Comparison of ENCODE assay signal across 8 cellular contexts in genomic region chr1:156053770-156054499, GRCh38. TPM values are rescaled to one million over a fixed set of nuclear protein-coding genes. Genes with fewer than 3 reads are reported as not detected.
DNase-seq lines count a peak whose midpoint lies in the region; TF ChIP-seq lines count a peak whose summit lies in the region.

UBQLN4 (minus strand) TSS chr1:156053798; CDS start chr1:156053701, 97 bp downstream.

- H3K36me3 ChIP-seq in NT2/D1 (ENCODE audit: insufficient read depth, insufficient read length, low read length) = peaks cover 64% of the 10 kb centered on the region

- H3K4me1 Mint-ChIP-seq in endothelial cell (ENCODE audit: unreplicated experiment) = peaks cover 31% of the 10 kb centered on the region

- H3K4me1 ChIP-seq in NT2/D1 (ENCODE audit: insufficient read depth, insufficient read length) = peaks cover 10% of the 10 kb centered on the region

- peak within 1 kb of the TSS; percentile 95 for H3K27ac Mint-ChIP-seq in endothelial cell (ENCODE audit: unreplicated experiment)

- DNase-seq in AML-193 (lab: John Stamatoyannopoulos, UW) (peak; percentile 63 to 66), HPDE6-E6E7 (ENCODE audit: extremely low spot score) (peak; percentile 71), NT2/D1 (ENCODE audit: low read depth, low spot score) (peak; percentile 92), endothelial cell (ENCODE audit: low spot score) (peak; percentile 91), middle frontal gyrus (ENCODE audit: extremely low spot score, low spot score) (peak; percentile 69)
- peak; percentile 61 for DNase-seq in activated CD8-positive, alpha-beta memory T cell treated with anti-CD3 and anti-CD28 coated beads, Interleukin-2, amount 50 U/mL, for 24 hours (ENCODE audit: extremely low read depth)
- peak; percentile 70 to 82 for DNase-seq in stimulated activated CD8-positive, alpha-beta memory T cell treated with anti-CD3 and anti-CD28 coated beads, Interleukin-2, amount 100 ng/mL, for 48 hours (ENCODE audit: low read depth in 2 of 2)

- H3K27me3 ChIP-seq in NT2/D1 (ENCODE audit: insufficient read depth, insufficient read length) = no peaks in the 10 kb centered on the region

- H3K9me3 Mint-ChIP-seq in endothelial cell (ENCODE audit: unreplicated experiment) = no peaks in the 10 kb centered on the region

- TF ChIP-seq POLR2A in GM19099 (IDR thresholded peaks at IDR 0.05; ENCODE audit: extremely low read depth, insufficient read length, low read depth) = peak; percentile 5

- H3K9ac ChIP-seq in NT2/D1 (ENCODE audit: insufficient read length, low read depth) = peak within 1 kb of the TSS; percentile 98

- H3K36me3 Mint-ChIP-seq in endothelial cell (ENCODE audit: low read depth, unreplicated experiment) = peaks cover 22% of the 10 kb centered on the region

- peaks cover 16% of the 10 kb centered on the region for H3K27me3 Mint-ChIP-seq in endothelial cell (ENCODE audit: unreplicated experiment)

- peak; percentile 45 for TF ChIP-seq CTCF in endothelial cell (IDR thresholded peaks at IDR 0.05; ENCODE audit: unreplicated experiment)

- peak within 1 kb of the TSS; percentile 98 for H3K4me3 Mint-ChIP-seq in endothelial cell (ENCODE audit: unreplicated experiment)

- peak within 1 kb of the TSS; percentile 98 for H3K4me3 ChIP-seq in NT2/D1 (ENCODE audit: insufficient read length, low read depth)

- H3K9me3 ChIP-seq in NT2/D1 (ENCODE audit: insufficient read depth, low read length) = no peaks in the 10 kb centered on the region

RNA-seq across cellular contexts. Expression of gene UBQLN4, which starts in this region (rescaled TPM):
- total RNA-seq in endothelial cell (ENCODE audit: unreplicated experiment) = 47.6 TPM

Comparison
In these comparisons a context has a peak if more than half of its experiments do, and no peak if none do; other contexts are left out.
1. Peak in every context shown above with its lines: DNase-seq and H3K4me3 ChIP-seq.